Comparison of ENCODE assay signal across 1 cellular context in the genomic region with DNA sequence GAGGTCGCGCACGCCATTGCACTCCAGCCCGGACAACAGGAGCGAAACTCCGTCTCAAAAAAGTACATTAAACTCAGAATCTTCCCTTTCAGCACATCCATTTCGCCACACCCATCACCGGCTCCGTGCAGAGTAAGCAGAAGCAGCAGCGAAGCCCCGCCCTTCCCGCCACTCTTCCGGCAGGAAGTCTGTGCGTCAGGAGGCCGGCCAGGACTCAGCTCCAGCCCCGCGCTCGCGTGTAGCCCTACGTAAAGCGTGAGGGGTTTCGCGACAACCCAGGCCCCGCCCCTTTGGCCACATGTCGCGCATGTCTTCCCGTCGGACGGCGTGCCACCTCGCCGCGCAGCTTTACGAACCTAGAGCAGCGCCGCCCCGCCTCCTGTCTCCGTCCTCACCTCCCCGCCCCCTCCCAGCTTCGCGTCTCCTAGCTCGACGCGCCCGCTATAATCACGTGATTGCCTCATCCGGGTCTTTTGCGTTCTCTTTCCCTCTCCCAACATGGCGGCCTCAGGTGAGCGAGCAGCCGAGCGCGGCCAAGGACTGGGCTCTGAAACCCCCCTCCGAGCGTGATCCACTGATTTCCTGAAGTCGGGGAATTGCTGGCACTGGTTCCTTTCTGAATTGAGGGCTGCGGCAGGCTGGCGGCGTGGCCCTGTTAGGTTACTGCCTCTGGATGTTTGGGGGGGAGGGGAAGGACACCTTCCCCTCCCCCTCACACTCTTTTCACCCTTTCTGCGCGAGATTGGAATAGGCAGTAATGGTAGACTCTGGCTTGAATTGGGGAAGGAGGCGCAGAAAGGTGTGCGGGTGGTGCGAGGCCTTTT.
TF ChIP-seq lines count a peak whose summit lies in the region.

Gene EIF4B, plus strand, starts transcription at position 471 of the 824 bp plus-strand sequence. Its CDS starts 28 bp downstream, at position 499.

TF ChIP-seq in A549, 52 proteins besides CTCF, POLR2A, EP300 and RAD21 (continued from another document):
- TF ChIP-seq HMGXB4 (CRISPR knock-in tag; IDR thresholded peaks at IDR 0.05; ENCODE audit: borderline replicate concordance) (no peak), ATOH8 (CRISPR knock-in tag; IDR thresholded peaks at IDR 0.05; ENCODE audit: low read depth) (peak; percentile 72; the same call in 1 of the 2 replicates), FOSL2 (IDR thresholded peaks at IDR 0.05) (no peak), FOSL2 (CRISPR knock-in tag; IDR thresholded peaks at IDR 0.05) (0 out of 2 replicates have a peak, but pooled peaks have one; percentile 10), CHD2 (IDR thresholded peaks at IDR 0.05; ENCODE audit: low read length, partially characterized antibody) (peak; percentile 83), JUN (IDR thresholded peaks at IDR 0.05) (peak; percentile 52 to 78; a peak in 3 of 5 replicates), MAZ (IDR thresholded peaks at IDR 0.05; ENCODE audit: borderline replicate concordance, low read depth, low read length) (no peak), BHLHE40 (IDR thresholded peaks at IDR 0.05; ENCODE audit: low read depth, low read length) (0 out of 2 replicates have a peak, but pooled peaks have one; percentile 6), HOXB5 (CRISPR knock-in tag; IDR thresholded peaks at IDR 0.05) (peak; percentile 86), TFCP2L1 (CRISPR knock-in tag; IDR thresholded peaks at IDR 0.05) (peak; percentile 84; the same call in 1 of the 2 replicates), RFX5 (IDR thresholded peaks at IDR 0.05) (peak; percentile 23; the same call in 1 of the 2 replicates), CHD4 (IDR thresholded peaks at IDR 0.05; ENCODE audit: borderline replicate concordance) (no peak), EHF (CRISPR knock-in tag; IDR thresholded peaks at IDR 0.05) (peak; percentile 82; the same call in 1 of the 2 replicates), USF2 (IDR thresholded peaks at IDR 0.05) (peak; percentile 95), HDAC2 (IDR thresholded peaks at IDR 0.05) (peak; percentile 56; the same call in 1 of the 2 replicates), HOXA7 (CRISPR knock-in tag; IDR thresholded peaks at IDR 0.05) (peak; percentile 63), MYC (IDR thresholded peaks at IDR 0.05; ENCODE audit: borderline replicate concordance, low read length) (peak; percentile 83), PHF8 (IDR thresholded peaks at IDR 0.05; ENCODE audit: borderline replicate concordance, low read depth) (peak; percentile 64; the same call in 1 of the 2 replicates), MAFK (IDR thresholded peaks at IDR 0.05; ENCODE audit: partially characterized antibody) (peak; percentile 95), ZSCAN20 (CRISPR knock-in tag; IDR thresholded peaks at IDR 0.05) (peak; percentile 42; the same call in 1 of the 2 replicates), TP53 (CRISPR knock-in tag; IDR thresholded peaks at IDR 0.05) (peak; percentile 92)
- TF ChIP-seq, protein P1, sequence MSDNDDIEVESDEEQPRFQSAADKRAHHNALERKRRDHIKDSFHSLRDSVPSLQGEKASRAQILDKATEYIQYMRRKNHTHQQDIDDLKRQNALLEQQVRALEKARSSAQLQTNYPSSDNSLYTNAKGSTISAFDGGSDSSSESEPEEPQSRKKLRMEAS (IDR thresholded peaks at IDR 0.05) = peak; percentile 91
- TF ChIP-seq, protein P2, sequence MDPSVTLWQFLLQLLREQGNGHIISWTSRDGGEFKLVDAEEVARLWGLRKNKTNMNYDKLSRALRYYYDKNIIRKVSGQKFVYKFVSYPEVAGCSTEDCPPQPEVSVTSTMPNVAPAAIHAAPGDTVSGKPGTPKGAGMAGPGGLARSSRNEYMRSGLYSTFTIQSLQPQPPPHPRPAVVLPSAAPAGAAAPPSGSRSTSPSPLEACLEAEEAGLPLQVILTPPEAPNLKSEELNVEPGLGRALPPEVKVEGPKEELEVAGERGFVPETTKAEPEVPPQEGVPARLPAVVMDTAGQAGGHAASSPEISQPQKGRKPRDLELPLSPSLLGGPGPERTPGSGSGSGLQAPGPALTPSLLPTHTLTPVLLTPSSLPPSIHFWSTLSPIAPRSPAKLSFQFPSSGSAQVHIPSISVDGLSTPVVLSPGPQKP (IDR thresholded peaks at IDR 0.05; ENCODE audit: low read depth, low read length) = no peak
TF ChIP-seq in A549: peak in this region for 24.
